ENCODE assay signal across 16 cellular contexts in the genomic region with DNA sequence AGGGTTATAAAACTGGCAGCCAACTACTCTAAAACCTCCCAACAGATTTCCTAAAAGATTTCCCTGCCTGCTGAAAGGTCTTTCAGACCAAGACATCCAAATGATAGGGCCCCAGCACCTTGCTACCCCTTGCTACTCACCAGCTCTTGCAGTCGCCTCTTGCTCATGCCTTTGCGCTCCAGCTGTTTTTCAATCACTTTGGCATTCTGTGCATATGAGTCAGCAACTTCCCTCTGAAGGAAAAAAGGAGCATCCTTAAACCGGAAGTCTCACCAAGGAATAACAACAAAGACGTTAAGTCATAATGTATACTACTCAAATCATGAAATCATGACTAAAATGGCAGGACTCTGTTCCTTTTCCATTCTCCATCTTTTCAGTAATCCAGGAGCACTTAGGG. TPM values are rescaled to one million over a fixed set of nuclear protein-coding genes. Genes with fewer than 3 reads are reported as not detected.
DNase-seq lines count a peak whose midpoint lies in the region; ATAC-seq, FAIRE-seq and TF ChIP-seq lines count a peak whose summit lies in the region.
"Had no signal": no experiment of that assay in that cellular context is flagged by ENCODE, and none has a peak within 500 bp of the region (broad histone marks: within the 10 kb centered on the region; RNA-seq: fewer than 3 reads in every experiment).

No MANE protein-coding gene starts in this region.

- peaks cover 9% of the 10 kb centered on the region; the same call in 1 of the 2 replicates for H3K4me1 ChIP-seq in HUES6 (ENCODE audit: control insufficient read depth, insufficient read depth, low read length)
- H3K4me1 ChIP-seq: parathyroid adenoma, upper lobe of left lung had no signal

- H3K9me3 ChIP-seq in HUES6 (ENCODE audit: control insufficient read depth, insufficient read depth, low read depth, low read length) = no peaks in the 10 kb centered on the region
- H3K9me3 ChIP-seq: upper lobe of left lung had no signal

- H3K4me3 ChIP-seq in HUES6 (ENCODE audit: low read depth, low read length) = no peak overlapping the region
- H3K4me3 ChIP-seq: upper lobe of left lung had no signal

- no peak overlapping the region for H3K4me3 Mint-ChIP-seq in chondrocyte (ENCODE audit: unreplicated experiment)
- H3K4me3 Mint-ChIP-seq: activated CD4-positive, alpha-beta memory T cell treated with anti-CD3 and anti-CD28 coated beads for 36 hours; activated naive CD8-positive, alpha-beta T cell treated with anti-CD3 and anti-CD28 coated beads, Interleukin-2, amount 10 ng/mL, durations not matched to agents 7 days and 5 days; CD8-positive, alpha-beta memory T cell had no signal

- H3K27ac Mint-ChIP-seq in chondrocyte (ENCODE audit: unreplicated experiment) = peak overlapping the region; percentile 6
- H3K27ac Mint-ChIP-seq: activated CD4-positive, alpha-beta memory T cell treated with anti-CD3 and anti-CD28 coated beads for 36 hours; activated naive CD8-positive, alpha-beta T cell treated with anti-CD3 and anti-CD28 coated beads, Interleukin-2, amount 10 ng/mL, durations not matched to agents 7 days and 5 days had no signal

- TF ChIP-seq CTCF in chondrocyte (IDR thresholded peaks at IDR 0.05) (no peak), D721Med (IDR thresholded peaks at IDR 0.05; ENCODE audit: insufficient read depth, missing control alignments) (no peak), GM13976 (IDR thresholded peaks at IDR 0.05; ENCODE audit: borderline replicate concordance, control extremely low read depth, extremely low read depth, insufficient read depth, missing control alignments) (no peak)

- H3K27me3 ChIP-seq in HUES6 (ENCODE audit: control insufficient read depth, insufficient read depth, low read length) = no peaks in the 10 kb centered on the region
- H3K27me3 ChIP-seq: upper lobe of left lung had no signal

- peaks cover 2% of the 10 kb centered on the region for H3K36me3 Mint-ChIP-seq in chondrocyte (ENCODE audit: low read depth)

- no peak for ATAC-seq in HG02571 (IDR thresholded peaks at IDR 0.05; ENCODE audit: unreplicated experiment)
- ATAC-seq: left ventricle myocardium superior had no signal

- H3K9me3 Mint-ChIP-seq in chondrocyte (ENCODE audit: low read depth) = peaks cover 3% of the 10 kb centered on the region
- H3K9me3 Mint-ChIP-seq: activated CD4-positive, alpha-beta memory T cell treated with anti-CD3 and anti-CD28 coated beads for 36 hours; activated naive CD8-positive, alpha-beta T cell treated with anti-CD3 and anti-CD28 coated beads, Interleukin-2, amount 10 ng/mL, durations not matched to agents 7 days and 5 days; CD8-positive, alpha-beta memory T cell had no signal

- H3K9ac ChIP-seq in HUES6 (ENCODE audit: low read length) = no peak overlapping the region
- H3K9ac ChIP-seq: parathyroid adenoma had no signal

- H3K36me3 ChIP-seq in HUES6 (ENCODE audit: control insufficient read depth, insufficient read depth, low read length) = peaks cover 8% of the 10 kb centered on the region

- in situ Hi-C loops in GM13976 (cut with MboI; ENCODE audit: low sequenced_read_pairs, unreplicated experiment) = no loop called here

- DNase-seq in AG20443 (ENCODE audit: low spot score) (peak; percentile 44), chondrocyte (ENCODE audit: low spot score) (no peak), kidney tubule cell (ENCODE audit: low spot score) (peak; percentile 79), D721Med (ENCODE audit: insufficient read length, low spot score) (no peak), GM13976 (ENCODE audit: low spot score) (no peak)
- DNase-seq in stimulated activated CD4-positive, alpha-beta T cell treated with anti-CD3 and anti-CD28 coated beads, Interleukin-2, amount 100 ng/mL, for 24 hours = no peak
- DNase-seq: activated CD4-positive, alpha-beta memory T cell treated with anti-CD3 and anti-CD28 coated beads for 36 hours; activated naive CD8-positive, alpha-beta T cell treated with anti-CD3 and anti-CD28 coated beads, Interleukin-2, amount 10 ng/mL, durations not matched to agents 7 days and 5 days; CD8-positive, alpha-beta memory T cell; Kasumi-1; left ventricle myocardium superior; NCI-H446 treated with DMSO at 0.1 percent for 48 hours; upper lobe of left lung had no signal

- peaks cover 9% of the 10 kb centered on the region for H3K4me1 Mint-ChIP-seq in chondrocyte (ENCODE audit: low read depth)
- H3K4me1 Mint-ChIP-seq: CD8-positive, alpha-beta memory T cell had no signal

- FAIRE-seq in D721Med (lab: Jason Lieb, UNC) = no peak

- H3K27me3 Mint-ChIP-seq in chondrocyte (ENCODE audit: low read depth) = no peaks in the 10 kb centered on the region
- H3K27me3 Mint-ChIP-seq: activated CD4-positive, alpha-beta memory T cell treated with anti-CD3 and anti-CD28 coated beads for 36 hours; activated naive CD8-positive, alpha-beta T cell treated with anti-CD3 and anti-CD28 coated beads, Interleukin-2, amount 10 ng/mL, durations not matched to agents 7 days and 5 days had no signal

- H3K27ac ChIP-seq in HUES6 (ENCODE audit: low read depth, low read length) = peak overlapping the region; percentile 59; the same call in 1 of the 2 replicates
- H3K27ac ChIP-seq: parathyroid adenoma, upper lobe of left lung had no signal

RNA-seq across cellular contexts. Expression of a gene that starts 24.0 kb away (rescaled TPM):
- 17.1 to 20.3 TPM (median 19.2 TPM) in 3 replicates for total RNA-seq in chondrocyte

RNA-seq across cellular contexts. Expression of a gene that starts 33.2 kb away (rescaled TPM):
- 69.5 to 72.5 TPM (median 71.6 TPM) in 3 replicates for total RNA-seq in chondrocyte

Comparison
In these comparisons a context has a peak if more than half of its experiments do, and no peak if none do; other contexts are left out.
1. DNase-seq: peak in AG20443 (single experiment) and kidney tubule cell (single experiment); none in chondrocyte (single experiment), D721Med (single experiment), GM13976 (single experiment) and stimulated activated CD4-positive, alpha-beta T cell treated with anti-CD3 and anti-CD28 coated beads, Interleukin-2, amount 100 ng/mL, for 24 hours (0 of 2).